Comparison of ENCODE assay signal across 14 cellular contexts in genomic region chr10:61761825-61762217, GRCh38.
DNase-seq lines count a peak whose midpoint lies in the region; ATAC-seq and TF ChIP-seq lines count a peak whose summit lies in the region.
"Had no signal": no experiment of that assay in that cellular context is flagged by ENCODE, and none has a peak within 500 bp of the region (broad histone marks: within the 10 kb centered on the region; RNA-seq: fewer than 3 reads in every experiment).

No MANE protein-coding gene starts in this region.

- DNase-seq in KG1 (lab: John Stamatoyannopoulos, UW) (peak; percentile 30), NCI-H69 (lab: John Stamatoyannopoulos, UW) (peak; percentile 45), sciatic nerve (ENCODE audit: low spot score) (no peak), psoas muscle (no peak), NCI-H82 (lab: John Stamatoyannopoulos, UW) (no peak)
- DNase-seq: activated CD4-positive, alpha-beta T cell treated with anti-CD3 and anti-CD28 coated beads, Interleukin-2, amount 50 U/mL, for 48 hours; DND-41; immature natural killer cell; NCI-H2029 treated with DMSO at 0.1 percent for 48 hours; stimulated activated naive B cell treated with anti-CD40 and anti-IgM and Interleukin-4, amounts not matched to agents 10 μg/mL and 1 μg/mL and 100 μg/mL, for 72 hours; uterus had no signal

- H3K27me3 ChIP-seq in duodenal mucosa (ENCODE audit: control insufficient read depth in 1 of 2, insufficient read depth in 2 of 2, low read length in 2 of 2) (no peaks in the 10 kb centered on the region), psoas muscle (ENCODE audit: insufficient read depth in 3 of 3, low read length in 2 of 3) (no peaks in the 10 kb centered on the region)
- H3K27me3 ChIP-seq: uterus had no signal

- no peak overlapping the region for H3K9ac ChIP-seq in duodenal mucosa (ENCODE audit: low read depth in 1 of 2, low read length in 2 of 2)

- no peak for TF ChIP-seq CTCF in psoas muscle (IDR thresholded peaks at IDR 0.05)

- intact Hi-C loops in sciatic nerve (cut with DNase I) = no loop called here
- intact Hi-C loops in psoas muscle (cut with DNase I) = no loop called here

- ATAC-seq in sciatic nerve (peak; percentile 32), psoas muscle (no peak), HG03039 (IDR thresholded peaks at IDR 0.05; ENCODE audit: unreplicated experiment) (no peak)
- ATAC-seq: stimulated activated naive B cell treated with anti-CD40 and anti-IgM and Interleukin-4, amounts not matched to agents 10 μg/mL and 1 μg/mL and 100 μg/mL, for 72 hours had no signal

- no peaks in the 10 kb centered on the region for H3K36me3 ChIP-seq in duodenal mucosa (ENCODE audit: control insufficient read depth in 1 of 2, insufficient read depth in 2 of 2, low read length in 2 of 2)
- no peaks in the 10 kb centered on the region for H3K36me3 ChIP-seq in psoas muscle (ENCODE audit: insufficient read depth in 1 of 2, low read depth in 1 of 2)
- H3K36me3 ChIP-seq: uterus had no signal

- 43 to 65% (median 52%) methylated on average over 3 of the region's 3 CpGs for WGBS in psoas muscle, 3 donors

- H3K9me3 ChIP-seq in duodenal mucosa (ENCODE audit: control insufficient read depth in 1 of 2, low read length in 2 of 2) (no peaks in the 10 kb centered on the region), psoas muscle (no peaks in the 10 kb centered on the region)
- H3K9me3 ChIP-seq: uterus had no signal

- peak overlapping the region in 1 of 2 donors; percentile 26 for H3K4me3 ChIP-seq in duodenal mucosa (ENCODE audit: low read depth in 1 of 2, low read length in 2 of 2)
- H3K4me3 ChIP-seq in psoas muscle = no peak overlapping the region
- H3K4me3 ChIP-seq: skin epidermis, uterus had no signal

- H3K4me1 ChIP-seq in duodenal mucosa (ENCODE audit: control insufficient read depth in 1 of 2, insufficient read depth in 2 of 2, low read length in 2 of 2) (peaks cover 30 to 57% of the 10 kb centered on the region in 2 donors), psoas muscle (no peaks in the 10 kb centered on the region)
- H3K4me1 ChIP-seq: uterus had no signal

- H3K27ac ChIP-seq in duodenal mucosa (ENCODE audit: low read depth, low read length) (peak overlapping the region; percentile 7), psoas muscle (no peak overlapping the region)

Comparison
In these comparisons a context has a peak if more than half of its experiments do, and no peak if none do; other contexts are left out.
1. DNase-seq: peak in KG1 (single experiment) and NCI-H69 (single experiment); none in sciatic nerve (single experiment), psoas muscle (0 of 2) and NCI-H82 (single experiment).